ENCODE assay signal across 8 cellular contexts in the genomic region with DNA sequence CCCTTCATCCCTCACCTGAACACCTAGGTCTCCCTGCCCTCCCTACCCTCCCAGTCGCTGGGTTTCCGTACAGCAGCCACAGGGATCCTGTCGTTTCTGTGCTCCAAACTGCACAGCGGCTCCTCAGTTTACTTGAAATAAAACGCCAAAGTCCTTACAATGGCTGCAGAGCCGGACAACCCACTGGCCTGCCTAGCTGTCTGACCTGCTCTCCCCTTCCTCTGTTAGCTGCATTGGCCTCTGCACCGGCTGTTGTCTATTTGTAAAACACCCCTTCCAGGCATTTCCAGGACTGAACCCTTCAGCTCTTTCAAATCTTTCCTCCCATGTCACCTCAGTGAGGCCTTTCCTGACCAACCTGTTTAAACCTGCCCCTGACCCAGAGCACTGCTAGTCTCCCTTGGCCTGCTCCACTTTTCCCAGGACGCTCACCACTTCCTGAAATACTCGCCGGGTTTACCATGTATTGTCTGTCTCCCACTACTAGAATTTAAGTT. TPM values are rescaled to one million over a fixed set of nuclear protein-coding genes. Genes with fewer than 3 reads are reported as not detected.
DNase-seq lines count a peak whose midpoint lies in the region; ATAC-seq and TF ChIP-seq lines count a peak whose summit lies in the region.

No MANE protein-coding gene starts in this region.

- no peaks in the 10 kb centered on the region for H3K9me3 ChIP-seq in right atrium auricular region
- H3K9me3 ChIP-seq in ascending aorta, result no peaks in the 10 kb centered on the region
- H3K9me3 ChIP-seq in mucosa of stomach (ENCODE audit: control insufficient read depth, low read length), result no peaks in the 10 kb centered on the region

- peak overlapping the region in 1 of 2 donors; percentile 68 for H3K4me3 ChIP-seq in right atrium auricular region
- peak overlapping the region; percentile 70 to 76 for H3K4me3 ChIP-seq in ascending aorta
- no peak overlapping the region for H3K4me3 ChIP-seq in mucosa of stomach (ENCODE audit: low read length)

- peaks cover 0 to 46% of the 10 kb centered on the region in 2 donors for H3K4me1 ChIP-seq in right atrium auricular region
- peaks cover 14 to 35% of the 10 kb centered on the region in 2 donors for H3K4me1 ChIP-seq in ascending aorta
- H3K4me1 ChIP-seq in mucosa of stomach (ENCODE audit: control insufficient read depth, insufficient read depth, low read length), result peaks cover 41% of the 10 kb centered on the region

- H3K9ac ChIP-seq in mucosa of stomach (ENCODE audit: low read length), result peak overlapping the region; percentile 92

- peak overlapping the region; percentile 98 for H3K27ac ChIP-seq in right atrium auricular region
- H3K27ac ChIP-seq in ascending aorta, result peak overlapping the region; percentile 93 to 97

- H3K36me3 ChIP-seq in right atrium auricular region (no peaks in the 10 kb centered on the region), ascending aorta (no peaks in the 10 kb centered on the region), mucosa of stomach (ENCODE audit: control insufficient read depth, insufficient read depth, low read length) (no peaks in the 10 kb centered on the region)

- DNase-seq in right atrium auricular region (ENCODE audit: low spot score) (no peak), cardiac septum (ENCODE audit: low spot score) (no peak), ascending aorta (ENCODE audit: low spot score in 2 of 2) (peak; percentile 7 to 63), GM19240 (ENCODE audit: insufficient read length, low spot score) (no peak), A172 (ENCODE audit: low spot score) (no peak)
- DNase-seq in stimulated activated CD4-positive, alpha-beta T cell treated with anti-CD3 and anti-CD28 coated beads, Interleukin-15, amount 100 ng/mL, for 24 hours, result no peak

- H3K27me3 ChIP-seq in right atrium auricular region (no peaks in the 10 kb centered on the region), ascending aorta (no peaks in the 10 kb centered on the region), mucosa of stomach (ENCODE audit: control insufficient read depth, insufficient read depth, low read length) (no peaks in the 10 kb centered on the region)

- intact Hi-C loops in cardiac septum (cut with DNase I), result loop anchor here (2.0 to 10.0 kb wide), 2 partner anchors 49 to 433 kb away; partner anchors contain the start of genes RACK1 and ZFP62
- intact Hi-C loops in ascending aorta (cut with DNase I), result loop anchor here (2.0 to 10.0 kb wide), 5 partner anchors 49 to 1187 kb away; partner anchors contain the start of genes HNRNPH1, RNF130 and ZFP62

- TF ChIP-seq CTCF in right atrium auricular region (IDR thresholded peaks at IDR 0.05) (no peak), ascending aorta (IDR thresholded peaks at IDR 0.05) (no peak)

- ATAC-seq in GM18868 (IDR thresholded peaks at IDR 0.05; ENCODE audit: unreplicated experiment), result no peak

RNA-seq across cellular contexts. Expression of gene MGAT1, which starts 9.1 kb away (rescaled TPM):
- total RNA-seq in right atrium auricular region, result 100 to 1,000 TPM in 1 of 2 donors, 10 to 100 TPM in 1; 84.1 to 130 TPM
- 66.0 TPM for total RNA-seq in cardiac septum
- 257 TPM for total RNA-seq in ascending aorta
- 65.4 and 80.7 TPM in 2 replicates for total RNA-seq in A172 (2014; rRNA removed; shearing (Covaris generic))

RNA-seq across cellular contexts. Expression of gene ZFP62, which starts 49.4 kb away (rescaled TPM):
- 10 to 100 TPM; 10.6 to 13.1 TPM for total RNA-seq in right atrium auricular region
- 19.4 TPM for total RNA-seq in cardiac septum
- 1.8 TPM for total RNA-seq in ascending aorta
- 30.8 and 38.2 TPM in 2 replicates for total RNA-seq in A172 (2014; rRNA removed; shearing (Covaris generic))

Comparison
In these comparisons a context has a peak if more than half of its experiments do, and no peak if none do; other contexts are left out.
1. DNase-seq: peak in ascending aorta (2 of 2); none in right atrium auricular region (single experiment), cardiac septum (single experiment), stimulated activated CD4-positive, alpha-beta T cell treated with anti-CD3 and anti-CD28 coated beads, Interleukin-15, amount 100 ng/mL, for 24 hours (single experiment), GM19240 (single experiment) and A172 (single experiment).